7 cellular contexts compared by ENCODE assay signal in genomic region chr5:178231736-178232123, GRCh38. TPM values are rescaled to one million over a fixed set of nuclear protein-coding genes. Genes with fewer than 3 reads are reported as not detected.
DNase-seq lines count a peak whose midpoint lies in the region; ATAC-seq and TF ChIP-seq lines count a peak whose summit lies in the region.

No MANE protein-coding gene starts in this region.

- H3K4me1 ChIP-seq in HAP-1 = peaks cover 8% of the 10 kb centered on the region
- H3K4me1 ChIP-seq in RWPE2 (ENCODE audit: insufficient read depth, poor library complexity, severe bottlenecking) = peaks cover 7% of the 10 kb centered on the region
- H3K4me1 ChIP-seq in fibroblast of lung (ENCODE audit: control insufficient read depth, extremely low read depth, insufficient read depth, low read length) = peaks cover 6% of the 10 kb centered on the region
- peaks cover 49% of the 10 kb centered on the region for H3K4me1 ChIP-seq in psoas muscle

- H2AFZ ChIP-seq in fibroblast of lung (ENCODE audit: low read length) = peak overlapping the region; percentile 1

- ATAC-seq in RWPE2 (ENCODE audit: low read depth) (peak; percentile 6), psoas muscle (peak; percentile 11 to 32 (median 24)), GM18873 (IDR thresholded peaks at IDR 0.05; ENCODE audit: low FRiP score, unreplicated experiment) (no peak)

- DNase-seq in HAP-1 (ENCODE audit: low spot score in 2 of 2) (no peak), RWPE2 (ENCODE audit: low spot score) (no peak), fibroblast of lung (ENCODE audit: low read depth in 2 of 2) (no peak), psoas muscle (no peak)
- no peak for DNase-seq in stimulated activated CD4-positive, alpha-beta T cell treated with anti-CD3 and anti-CD28 coated beads, Interleukin-2, amount 100 ng/mL, for 48 hours
- no peak for DNase-seq in stimulated activated CD4-positive, alpha-beta T cell treated with anti-CD3 and anti-CD28 coated beads, Interleukin-1b, Interleukin-23, amount 100 ng/mL, for 48 hours

- TF ChIP-seq CTCF in RWPE2 (IDR thresholded peaks at IDR 0.05; ENCODE audit: poor library complexity, severe bottlenecking) (no peak), fibroblast of lung (conservative IDR thresholded peaks at IDR 0.05 in 1 of 2, IDR thresholded peaks at IDR 0.05 in 1 of 2; ENCODE audit: low read depth in 1 of 2, low read length in 2 of 2) (no peak), psoas muscle (IDR thresholded peaks at IDR 0.05) (no peak)

- H3K4me3 ChIP-seq in HAP-1 = peak overlapping the region; percentile 73
- peak overlapping the region; percentile 50 for H3K4me3 ChIP-seq in RWPE2 (ENCODE audit: severe bottlenecking)
- peak overlapping the region; percentile 61 to 87 (median 70) for H3K4me3 ChIP-seq in fibroblast of lung (replicated peaks in 1 of 4; ENCODE audit: control extremely low read depth in 1 of 4, insufficient read depth in 1 of 4, low read depth in 3 of 4, low read length in 4 of 4)
- H3K4me3 ChIP-seq in psoas muscle = peak overlapping the region; percentile 94

- peak overlapping the region; percentile 97 for H3K4me2 ChIP-seq in fibroblast of lung (ENCODE audit: extremely low read depth, insufficient read depth, low read length)

- H3K36me3 ChIP-seq in HAP-1 (replicated peaks) (peaks cover 49% of the 10 kb centered on the region), RWPE2 (ENCODE audit: low read depth) (peaks cover 45% of the 10 kb centered on the region), fibroblast of lung (ENCODE audit: control insufficient read depth, insufficient read depth, low read length) (peaks cover 19% of the 10 kb centered on the region), psoas muscle (ENCODE audit: insufficient read depth in 1 of 2, low read depth in 1 of 2) (peaks cover 0 to 38% of the 10 kb centered on the region in 2 donors)

- intact Hi-C loops in psoas muscle (cut with DNase I) = loop anchor here in 1 of 2 donors (5.0 kb wide), 1 partner anchor 361 kb away; the partner anchor contains the start of gene COL23A1

- H3K79me2 ChIP-seq in fibroblast of lung (ENCODE audit: control insufficient read depth, insufficient read depth, low read length) = peaks cover 18% of the 10 kb centered on the region

- H3K9ac ChIP-seq in fibroblast of lung (ENCODE audit: insufficient read depth, low read length) = peak overlapping the region; percentile 81

- 4 to 6% (median 5%) methylated on average over 16 of the region's 16 CpGs for WGBS in psoas muscle, 3 donors

- in situ Hi-C loops in HAP-1 (cut with MboI; ENCODE audit: low sequenced_read_pairs) = no loop called here

- H3K27ac ChIP-seq in RWPE2 (ENCODE audit: poor library complexity, severe bottlenecking) (peak overlapping the region; percentile 73), fibroblast of lung (ENCODE audit: insufficient read depth, low read length) (peak overlapping the region; percentile 77), psoas muscle (peak overlapping the region; percentile 99)

- no peaks in the 10 kb centered on the region for H4K20me1 ChIP-seq in fibroblast of lung (ENCODE audit: control insufficient read depth, extremely low read depth, insufficient read depth, low read length)

- no peaks in the 10 kb centered on the region for H3K27me3 ChIP-seq in HAP-1 (ENCODE audit: low read depth)
- H3K27me3 ChIP-seq in RWPE2 (ENCODE audit: insufficient read depth, poor library complexity, severe bottlenecking) = no peaks in the 10 kb centered on the region
- H3K27me3 ChIP-seq in fibroblast of lung (ENCODE audit: control insufficient read depth, insufficient read depth, low read length) = no peaks in the 10 kb centered on the region
- H3K27me3 ChIP-seq in psoas muscle (ENCODE audit: insufficient read depth in 3 of 3, low read length in 2 of 3) = no peaks in the 10 kb centered on the region

- H3K9me3 ChIP-seq in HAP-1 = no peaks in the 10 kb centered on the region
- H3K9me3 ChIP-seq in RWPE2 (ENCODE audit: severe bottlenecking) = no peaks in the 10 kb centered on the region
- H3K9me3 ChIP-seq in fibroblast of lung (ENCODE audit: control insufficient read depth, insufficient read depth, low read depth, low read length) = no peaks in the 10 kb centered on the region
- H3K9me3 ChIP-seq in psoas muscle = no peaks in the 10 kb centered on the region

RNA-seq across cellular contexts. Expression of gene PHYKPL, which starts 0.9 kb away (rescaled TPM):
- total RNA-seq in fibroblast of lung (28.8 and 44.8 TPM in 2 replicates), psoas muscle (10 to 100 TPM; 43.2 to 51.6 (median 45.2) TPM)
- polyA plus RNA-seq in fibroblast of lung (15.9 and 18.1 TPM in 2 replicates), psoas muscle (10 to 100 TPM; 22.3 to 43.9 (median 27.5) TPM)
- polyA plus RNA-seq in fibroblast of lung (2012) = 16.3 and 17.5 TPM in 2 replicates
- 31.6 and 39.2 TPM in 2 replicates for polyA minus RNA-seq in fibroblast of lung (ENCODE audit: low replicate concordance)

RNA-seq across cellular contexts. Expression of gene HNRNPAB, which starts 27.4 kb away (rescaled TPM):
- total RNA-seq in fibroblast of lung = 23.1 and 30.8 TPM in 2 replicates
- polyA plus RNA-seq in fibroblast of lung = 106 and 173 TPM in 2 replicates
- 114 and 189 TPM in 2 replicates for polyA plus RNA-seq in fibroblast of lung (2012)
- polyA minus RNA-seq in fibroblast of lung (ENCODE audit: low replicate concordance) = 24.5 and 40.5 TPM in 2 replicates
- total RNA-seq in psoas muscle = 100 to 1,000 TPM in 3 of 4 donors, 10 to 100 TPM in 1; 74.1 to 210 (median 140) TPM
- 100 to 1,000 TPM in 2 of 3 donors, 10 to 100 TPM in 1; 97.5 to 243 (median 181) TPM for polyA plus RNA-seq in psoas muscle

RNA-seq across cellular contexts. Expression of gene GMCL2, which starts 44.6 kb away (rescaled TPM):
- total RNA-seq in fibroblast of lung (under 0.01 TPM in 2 replicates), psoas muscle (not detected)
- polyA plus RNA-seq in fibroblast of lung (not detected in 2 replicates), psoas muscle (not detected)
- not detected in 2 replicates for polyA plus RNA-seq in fibroblast of lung (2012)
- not detected in 2 replicates for polyA minus RNA-seq in fibroblast of lung (ENCODE audit: low replicate concordance)
